In the genomic region with DNA sequence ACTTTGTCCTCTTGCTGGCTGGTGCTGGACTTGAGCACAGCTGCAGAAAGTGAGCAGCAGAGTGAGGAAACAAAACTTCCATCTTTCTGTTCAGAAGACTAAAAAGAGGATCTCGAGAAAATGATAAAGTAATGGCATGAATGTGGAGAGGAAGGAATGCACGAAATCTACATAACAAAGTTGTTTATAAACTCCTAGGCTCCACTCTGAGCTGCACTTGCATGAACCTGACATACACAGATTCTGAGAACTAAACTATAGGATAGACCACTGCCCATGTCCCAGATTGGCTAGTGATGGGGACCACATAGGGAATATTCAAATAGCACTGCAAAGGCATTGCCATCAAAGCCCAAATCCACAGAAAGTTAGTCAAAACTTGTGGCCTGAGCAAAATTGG, we compare ENCODE assay signal across 30 cellular contexts.
"Had no signal": no experiment of that assay in that cellular context is flagged by ENCODE, and none has a peak within 500 bp of the region (broad histone marks: within the 10 kb centered on the region; RNA-seq: fewer than 3 reads in every experiment).

No MANE protein-coding gene starts in this region.

- H3K9me3 ChIP-seq: colonic mucosa, esophagus squamous epithelium, gastrocnemius medialis, lower lobe of right lung had no signal

- H3K4me1 ChIP-seq: colonic mucosa, esophagus squamous epithelium, gastrocnemius medialis, lower lobe of right lung had no signal

- H3K27me3 Mint-ChIP-seq: dendritic cell treated with granulocyte-macrophage colony-stimulating factor and Interleukin-4, amounts not matched to agents 40 ng/mL and 50 ng/mL, for 4 days had no signal

- H3K4me1 Mint-ChIP-seq: immature natural killer cell; naive thymus-derived CD4-positive, alpha-beta T cell; natural killer cell had no signal

- H3K27me3 ChIP-seq: colonic mucosa, esophagus squamous epithelium, gastrocnemius medialis, heart right ventricle had no signal

- H3K27ac ChIP-seq: colonic mucosa, epithelial cell of prostate, esophagus squamous epithelium, gastrocnemius medialis, heart right ventricle, left ventricle myocardium inferior, lower lobe of right lung had no signal

- H3K36me3 Mint-ChIP-seq: immature natural killer cell; naive thymus-derived CD4-positive, alpha-beta T cell; natural killer cell had no signal

- H3K4me3 ChIP-seq: colonic mucosa, esophagus squamous epithelium, gastrocnemius medialis, heart right ventricle, left ventricle myocardium inferior, lower lobe of right lung had no signal

- FAIRE-seq: endometrium, kidney had no signal

- ATAC-seq: effector memory CD8-positive, alpha-beta T cell; esophagus mucosa; gastrocnemius medialis; heart right ventricle; left colon; left lobe of liver; lower lobe of right lung; naive thymus-derived CD4-positive, alpha-beta T cell; natural killer cell had no signal

- H3K9me3 Mint-ChIP-seq: endodermal cell had no signal

- DNase-seq: colonic mucosa; cortex of kidney; effector CD8-positive, alpha-beta T cell; effector memory CD8-positive, alpha-beta T cell; endodermal cell; erythroblast; esophagus squamous epithelium; foreskin fibroblast; foreskin melanocyte; gastrocnemius medialis; glutamatergic neuron; head of caudate nucleus; heart right ventricle; hippocampal formation; immature natural killer cell; islet precursor cell; kidney; kidney glomerular epithelial cell; left colon; left ventricle myocardium inferior; lower lobe of right lung; mesenchymal stem cell; midbrain; naive thymus-derived CD4-positive, alpha-beta T cell; natural killer cell had no signal

- H3K36me3 ChIP-seq: colonic mucosa, esophagus squamous epithelium, gastrocnemius medialis, heart right ventricle, left ventricle myocardium inferior, lower lobe of right lung had no signal

- H3K4me3 Mint-ChIP-seq: dendritic cell treated with granulocyte-macrophage colony-stimulating factor and Interleukin-4, amounts not matched to agents 40 ng/mL and 50 ng/mL, for 4 days; effector memory CD8-positive, alpha-beta T cell; endodermal cell; immature natural killer cell; naive thymus-derived CD4-positive, alpha-beta T cell; natural killer cell had no signal

- H3K27ac Mint-ChIP-seq: dendritic cell treated with granulocyte-macrophage colony-stimulating factor and Interleukin-4, amounts not matched to agents 40 ng/mL and 50 ng/mL, for 4 days; effector memory CD8-positive, alpha-beta T cell; endodermal cell; immature natural killer cell; naive thymus-derived CD4-positive, alpha-beta T cell; natural killer cell had no signal
